ENCODE assay signal across 8 cellular contexts in genomic region chr7:77127009-77127408, GRCh38. TPM values are rescaled to one million over a fixed set of nuclear protein-coding genes. Genes with fewer than 3 reads are reported as not detected.
DNase-seq lines count a peak whose midpoint lies in the region; ATAC-seq and TF ChIP-seq lines count a peak whose summit lies in the region.
"Not testable (repeated sequence)": the region's sequence is repeated elsewhere in the genome, so short reads cannot be mapped to it uniquely, and the experiment has no call there.

No MANE protein-coding gene starts in this region.

- H3K27me3 Mint-ChIP-seq in dendritic cell treated with granulocyte-macrophage colony-stimulating factor and Interleukin-4, amounts not matched to agents 40 ng/mL and 50 ng/mL, for 4 days: not testable (repeated sequence)

- peak overlapping the region in 3 of 4 donors; percentile 4 to 86 (median 34) for H3K27ac ChIP-seq in tibial nerve

- not testable (repeated sequence) for TF ChIP-seq CTCF in tibial nerve (IDR thresholded peaks at IDR 0.05)

- 42 to 67% methylated on average over 2 to 9 of the region's 9 CpGs for WGBS in tibial nerve, 2 donors

- not testable (repeated sequence) for H3K36me3 ChIP-seq in tibial nerve

- not testable (repeated sequence) for H3K36me3 Mint-ChIP-seq in dendritic cell treated with granulocyte-macrophage colony-stimulating factor and Interleukin-4, amounts not matched to agents 40 ng/mL and 50 ng/mL, for 4 days (ENCODE audit: low read depth)

- H3K27ac Mint-ChIP-seq in dendritic cell treated with granulocyte-macrophage colony-stimulating factor and Interleukin-4, amounts not matched to agents 40 ng/mL and 50 ng/mL, for 4 days: peak overlapping the region; percentile 73

- H3K27me3 ChIP-seq in tibial nerve: not testable (repeated sequence)

- H3K4me1 Mint-ChIP-seq in dendritic cell treated with granulocyte-macrophage colony-stimulating factor and Interleukin-4, amounts not matched to agents 40 ng/mL and 50 ng/mL, for 4 days (ENCODE audit: low read depth): peaks cover 32% of the 10 kb centered on the region

- intact Hi-C loops in dendritic cell treated with granulocyte-macrophage colony-stimulating factor and Interleukin-4, amounts not matched to agents 40 ng/mL and 50 ng/mL, for 4 days (cut with micrococcal nuclease): loop anchor here (2.0 to 5.0 kb wide), 2 partner anchors 120 to 205 kb away; no protein-coding TSS in a partner anchor
- intact Hi-C loops in left ventricle myocardium superior (cut with micrococcal nuclease); sciatic nerve (cut with DNase I): not testable (repeated sequence)

- H3K4me3 ChIP-seq in tibial nerve: not testable (repeated sequence)

- TF ChIP-seq POLR2A in tibial nerve (IDR thresholded peaks at IDR 0.05): not testable (repeated sequence)

- TF ChIP-seq EP300 in tibial nerve (IDR thresholded peaks at IDR 0.05): not testable (repeated sequence)

- not testable (repeated sequence) for H3K9me3 Mint-ChIP-seq in dendritic cell treated with granulocyte-macrophage colony-stimulating factor and Interleukin-4, amounts not matched to agents 40 ng/mL and 50 ng/mL, for 4 days

- DNase-seq in DMS53 (lab: John Stamatoyannopoulos, UW) (peak; percentile 47), LHCN-M2 (ENCODE audit: low read depth) (peak; percentile 89), SHP77 treated with DMSO at 0.1 percent for 48 hours (lab: John Stamatoyannopoulos, UW) (peak; percentile 79), left ventricle myocardium superior (peak; percentile 26), myocyte (ENCODE audit: low read depth) (peak; percentile 96), sciatic nerve (ENCODE audit: low spot score) (peak; percentile 58)
- DNase-seq in tibial nerve (ENCODE audit: low spot score in 2 of 2): not testable (repeated sequence)

- H3K4me1 ChIP-seq in tibial nerve: peaks cover 0 to 18% (median 8%) of the 10 kb centered on the region in 4 donors

- H3K9me3 ChIP-seq in tibial nerve: not testable (repeated sequence)

- H3K4me3 Mint-ChIP-seq in dendritic cell treated with granulocyte-macrophage colony-stimulating factor and Interleukin-4, amounts not matched to agents 40 ng/mL and 50 ng/mL, for 4 days: peak overlapping the region; percentile 58

- not testable (repeated sequence) for ATAC-seq in left ventricle myocardium superior, sciatic nerve

RNA-seq across cellular contexts. Expression of gene CCDC146, which starts 4.6 kb away (rescaled TPM):
- 0.92 and 2.1 TPM in 2 replicates for total RNA-seq in LHCN-M2 (2014; rRNA removed)
- 0.52 TPM for polyA plus RNA-seq in LHCN-M2 (2012)
- total RNA-seq in left ventricle myocardium superior: 11.0 TPM
- 2.3 and 3.4 TPM in 2 replicates for total RNA-seq in myocyte
- 1.7 TPM for polyA plus RNA-seq in myocyte (2012)
- 26.4 TPM for total RNA-seq in sciatic nerve
- 10 to 100 TPM; 14.7 to 23.6 (median 17.6) TPM for total RNA-seq in tibial nerve
